ENCODE assay signal across 14 cellular contexts in the genomic region with DNA sequence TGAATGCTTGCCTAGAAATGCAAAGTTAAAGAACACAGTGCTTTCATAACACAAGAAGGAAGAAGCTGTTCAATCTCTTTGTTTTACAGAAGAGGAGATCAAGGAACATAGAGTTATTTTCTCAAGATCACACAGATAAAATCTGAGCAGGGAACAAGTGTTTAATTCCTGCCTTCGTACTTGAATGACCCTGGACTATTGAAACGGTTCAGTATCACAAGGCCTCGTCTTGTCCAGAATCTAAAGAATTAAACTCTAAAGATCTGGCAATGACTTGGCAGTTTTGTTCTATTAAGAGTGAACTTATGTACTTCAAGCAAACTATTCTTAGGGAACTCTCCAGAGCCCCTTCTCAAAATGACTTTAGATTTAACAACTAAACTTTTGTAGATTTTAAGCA.
"Had no signal": no experiment of that assay in that cellular context is flagged by ENCODE, and none has a peak within 500 bp of the region (broad histone marks: within the 10 kb centered on the region; RNA-seq: fewer than 3 reads in every experiment).

No MANE protein-coding gene starts in this region.

- DNase-seq: activated CD4-positive, alpha-beta T cell treated with anti-CD3 and anti-CD28 coated beads, Interleukin-2, amount 50 U/mL, for 1 hour; activated CD8-positive, alpha-beta memory T cell treated with anti-CD3 and anti-CD28 coated beads for 24 hours; activated naive CD8-positive, alpha-beta T cell treated with anti-CD3 and anti-CD28 coated beads for 36 hours; effector memory CD8-positive, alpha-beta T cell; mammary epithelial cell; naive thymus-derived CD8-positive, alpha-beta T cell; posterior cingulate gyrus; spleen; SW 1271; testis; upper lobe of right lung had no signal

- ATAC-seq: effector memory CD8-positive, alpha-beta T cell; naive thymus-derived CD8-positive, alpha-beta T cell; sciatic nerve; upper lobe of right lung had no signal

- H3K4me1 ChIP-seq: SJSA1, spleen, upper lobe of right lung had no signal

- H3K36me3 ChIP-seq: neutrophil, SJSA1, spleen, upper lobe of right lung had no signal

- H3K4me3 ChIP-seq: SJSA1, spleen, testis, upper lobe of right lung had no signal

- H3K9me3 ChIP-seq: neutrophil, SJSA1, spleen, testis, upper lobe of right lung had no signal

- H3K27ac ChIP-seq: neutrophil, SJSA1, spleen had no signal

- H3K27me3 ChIP-seq: neutrophil, SJSA1, spleen, testis, upper lobe of right lung had no signal
